Comparison of ENCODE assay signal across 16 cellular contexts in the genomic region with DNA sequence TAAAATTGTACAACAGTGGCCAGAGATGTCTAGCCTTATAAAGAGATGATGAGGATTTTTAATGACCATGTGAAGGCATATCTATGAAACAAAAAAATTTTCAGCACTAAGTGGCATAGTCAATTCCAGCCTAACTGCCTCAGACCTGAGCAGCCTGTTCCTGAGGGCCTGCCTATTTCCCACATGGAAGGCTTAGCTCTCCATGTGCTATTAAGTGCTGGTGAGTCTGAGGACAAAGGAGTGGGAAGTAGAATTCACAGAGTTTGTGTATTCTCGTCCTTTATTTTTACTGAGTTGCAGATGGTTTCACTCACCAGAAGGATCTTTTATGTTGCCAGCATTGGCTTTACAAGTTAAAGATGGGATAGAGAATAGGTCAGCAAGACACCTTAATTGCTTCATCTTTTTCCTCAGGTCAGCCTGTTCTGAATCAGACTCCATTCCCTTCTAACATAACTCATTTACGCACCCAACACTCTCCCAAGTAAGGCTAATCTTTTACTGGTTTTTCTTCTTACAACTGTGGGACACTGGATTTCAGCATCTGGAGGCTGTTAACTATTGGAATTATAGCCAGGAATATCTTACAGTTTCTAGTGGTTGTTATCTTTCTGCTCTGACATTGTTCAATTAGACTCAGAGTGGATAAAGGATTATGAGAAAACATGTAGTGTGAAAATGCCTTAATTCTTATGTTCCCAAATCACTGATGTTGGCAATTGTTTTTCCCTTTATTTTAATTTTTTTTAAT.
"Had no signal": no experiment of that assay in that cellular context is flagged by ENCODE, and none has a peak within 500 bp of the region (broad histone marks: within the 10 kb centered on the region; RNA-seq: fewer than 3 reads in every experiment).

No MANE protein-coding gene starts in this region.

- H3K4me3 Mint-ChIP-seq: naive thymus-derived CD4-positive, alpha-beta T cell had no signal

- H3K9me3 ChIP-seq: heart left ventricle, stomach, thoracic aorta had no signal

- H3K4me3 ChIP-seq: heart left ventricle, stomach, thoracic aorta had no signal

- H3K27me3 ChIP-seq: heart left ventricle, stomach had no signal

- DNase-seq: effector memory CD4-positive, alpha-beta T cell; erythroblast; heart left ventricle; hypothalamus; kidney; left cardiac atrium; naive thymus-derived CD4-positive, alpha-beta T cell; posterior cingulate gyrus; small intestine; stimulated activated CD4-positive, alpha-beta T cell treated with anti-CD3 and anti-CD28 coated beads, Interleukin-12 subunit alpha, Interleukin-12 subunit beta, amount 100 ng/mL, for 4 hours; stimulated activated naive CD4-positive, alpha-beta T cell; stomach; substantia nigra; trophoblast cell had no signal

- H3K4me1 ChIP-seq: heart left ventricle, stomach had no signal

- H3K4me1 Mint-ChIP-seq: naive thymus-derived CD4-positive, alpha-beta T cell had no signal

- H3K27me3 Mint-ChIP-seq: naive thymus-derived CD4-positive, alpha-beta T cell had no signal

- H3K27ac Mint-ChIP-seq: naive thymus-derived CD4-positive, alpha-beta T cell had no signal

- FAIRE-seq: frontal cortex, kidney, small intestine had no signal

- ATAC-seq: naive thymus-derived CD4-positive, alpha-beta T cell had no signal

- H3K36me3 ChIP-seq: heart left ventricle, stomach, thoracic aorta had no signal

- H3K27ac ChIP-seq: stomach, thoracic aorta had no signal

- H3K9me3 Mint-ChIP-seq: naive thymus-derived CD4-positive, alpha-beta T cell had no signal
